ENCODE assay signal across 1 cellular context in the genomic region with DNA sequence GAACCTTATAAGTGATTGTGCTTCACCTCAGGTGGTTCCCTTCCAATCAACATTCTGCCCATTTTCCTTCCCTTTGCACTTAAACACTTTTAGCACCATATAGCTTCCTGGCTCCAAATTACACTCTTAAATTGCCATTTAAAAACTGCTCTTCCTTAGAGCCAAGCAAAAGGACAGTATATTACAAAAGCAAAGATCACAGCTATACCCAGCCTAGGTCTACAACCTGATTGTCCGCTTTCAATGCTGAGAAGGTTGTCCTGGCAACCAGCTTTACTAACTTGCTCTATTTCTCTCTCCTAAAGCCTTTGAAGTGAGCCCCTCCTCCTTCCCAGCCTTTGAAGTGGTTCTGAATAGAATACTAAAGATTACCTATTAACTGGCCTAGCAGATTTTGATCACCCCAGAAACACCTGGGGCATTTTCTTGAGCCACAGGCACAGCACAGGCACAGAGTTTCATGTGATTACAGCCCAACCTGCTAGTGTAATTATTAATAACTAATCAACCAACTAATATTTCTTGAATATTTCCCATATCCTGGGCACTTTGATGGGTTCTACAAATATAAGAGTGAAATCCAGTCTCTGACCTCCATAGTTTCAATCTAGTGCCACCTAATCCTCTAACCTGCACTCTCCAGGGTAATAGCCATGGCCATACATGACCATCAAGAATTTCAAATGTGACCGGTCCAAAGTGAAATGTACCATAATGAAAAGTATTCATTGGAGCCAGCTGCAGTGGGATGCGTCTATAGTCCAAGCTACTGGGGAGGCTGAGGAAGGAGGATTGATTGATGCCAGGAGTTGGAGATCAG.
TF ChIP-seq lines count a peak whose summit lies in the region.

No MANE protein-coding gene starts in this region.

TF ChIP-seq in HepG2, 621 proteins besides CTCF, POLR2A, EP300 and RAD21 (continued from another document and continues in another):
- TF ChIP-seq, protein P1, sequence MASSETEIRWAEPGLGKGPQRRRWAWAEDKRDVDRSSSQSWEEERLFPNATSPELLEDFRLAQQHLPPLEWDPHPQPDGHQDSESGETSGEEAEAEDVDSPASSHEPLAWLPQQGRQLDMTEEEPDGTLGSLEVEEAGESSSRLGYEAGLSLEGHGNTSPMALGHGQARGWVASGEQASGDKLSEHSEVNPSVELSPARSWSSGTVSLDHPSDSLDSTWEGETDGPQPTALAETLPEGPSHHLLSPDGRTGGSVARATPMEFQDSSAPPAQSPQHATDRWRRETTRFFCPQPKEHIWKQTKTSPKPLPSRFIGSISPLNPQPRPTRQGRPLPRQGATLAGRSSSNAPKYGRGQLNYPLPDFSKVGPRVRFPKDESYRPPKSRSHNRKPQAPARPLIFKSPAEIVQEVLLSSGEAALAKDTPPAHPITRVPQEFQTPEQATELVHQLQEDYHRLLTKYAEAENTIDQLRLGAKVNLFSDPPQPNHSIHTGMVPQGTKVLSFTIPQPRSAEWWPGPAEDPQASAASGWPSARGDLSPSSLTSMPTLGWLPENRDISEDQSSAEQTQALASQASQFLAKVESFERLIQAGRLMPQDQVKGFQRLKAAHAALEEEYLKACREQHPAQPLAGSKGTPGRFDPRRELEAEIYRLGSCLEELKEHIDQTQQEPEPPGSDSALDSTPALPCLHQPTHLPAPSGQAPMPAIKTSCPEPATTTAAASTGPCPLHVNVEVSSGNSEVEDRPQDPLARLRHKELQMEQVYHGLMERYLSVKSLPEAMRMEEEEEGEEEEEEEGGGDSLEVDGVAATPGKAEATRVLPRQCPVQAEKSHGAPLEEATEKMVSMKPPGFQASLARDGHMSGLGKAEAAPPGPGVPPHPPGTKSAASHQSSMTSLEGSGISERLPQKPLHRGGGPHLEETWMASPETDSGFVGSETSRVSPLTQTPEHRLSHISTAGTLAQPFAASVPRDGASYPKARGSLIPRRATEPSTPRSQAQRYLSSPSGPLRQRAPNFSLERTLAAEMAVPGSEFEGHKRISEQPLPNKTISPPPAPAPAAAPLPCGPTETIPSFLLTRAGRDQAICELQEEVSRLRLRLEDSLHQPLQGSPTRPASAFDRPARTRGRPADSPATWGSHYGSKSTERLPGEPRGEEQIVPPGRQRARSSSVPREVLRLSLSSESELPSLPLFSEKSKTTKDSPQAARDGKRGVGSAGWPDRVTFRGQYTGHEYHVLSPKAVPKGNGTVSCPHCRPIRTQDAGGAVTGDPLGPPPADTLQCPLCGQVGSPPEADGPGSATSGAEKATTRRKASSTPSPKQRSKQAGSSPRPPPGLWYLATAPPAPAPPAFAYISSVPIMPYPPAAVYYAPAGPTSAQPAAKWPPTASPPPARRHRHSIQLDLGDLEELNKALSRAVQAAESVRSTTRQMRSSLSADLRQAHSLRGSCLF (CRISPR knock-in tag; IDR thresholded peaks at IDR 0.05; ENCODE audit: borderline replicate concordance), result no peak
- TF ChIP-seq, protein P2, sequence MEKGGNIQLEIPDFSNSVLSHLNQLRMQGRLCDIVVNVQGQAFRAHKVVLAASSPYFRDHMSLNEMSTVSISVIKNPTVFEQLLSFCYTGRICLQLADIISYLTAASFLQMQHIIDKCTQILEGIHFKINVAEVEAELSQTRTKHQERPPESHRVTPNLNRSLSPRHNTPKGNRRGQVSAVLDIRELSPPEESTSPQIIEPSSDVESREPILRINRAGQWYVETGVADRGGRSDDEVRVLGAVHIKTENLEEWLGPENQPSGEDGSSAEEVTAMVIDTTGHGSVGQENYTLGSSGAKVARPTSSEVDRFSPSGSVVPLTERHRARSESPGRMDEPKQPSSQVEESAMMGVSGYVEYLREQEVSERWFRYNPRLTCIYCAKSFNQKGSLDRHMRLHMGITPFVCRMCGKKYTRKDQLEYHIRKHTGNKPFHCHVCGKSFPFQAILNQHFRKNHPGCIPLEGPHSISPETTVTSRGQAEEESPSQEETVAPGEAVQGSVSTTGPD (CRISPR knock-in tag; IDR thresholded peaks at IDR 0.05), result no peak
- no peak for TF ChIP-seq ZNF879 (CRISPR knock-in tag; IDR thresholded peaks at IDR 0.05)
- no peak for TF ChIP-seq ZSCAN25 (CRISPR knock-in tag; IDR thresholded peaks at IDR 0.05)
- no peak for TF ChIP-seq SPEN (CRISPR knock-in tag; IDR thresholded peaks at IDR 0.05; ENCODE audit: low read depth)
- TF ChIP-seq ZSCAN29 (CRISPR knock-in tag; conservative IDR thresholded peaks at IDR 0.05), result peak; percentile 61; the same call in 1 of the 2 replicates
- TF ChIP-seq ATM (IDR thresholded peaks at IDR 0.05; ENCODE audit: borderline replicate concordance), result no peak
- no peak for TF ChIP-seq ZNF543 (CRISPR knock-in tag; IDR thresholded peaks at IDR 0.05)
- no peak for TF ChIP-seq YEATS4 (CRISPR knock-in tag; IDR thresholded peaks at IDR 0.05; ENCODE audit: borderline replicate concordance)
- no peak; a peak in 1 of 4 replicates for TF ChIP-seq KLF16 (CRISPR knock-in tag; IDR thresholded peaks at IDR 0.05)
- 0 out of 2 replicates have a peak, but pooled peaks have one; percentile 77 for TF ChIP-seq DNMT3B (CRISPR knock-in tag; conservative IDR thresholded peaks at IDR 0.05)
- TF ChIP-seq, protein P3, sequence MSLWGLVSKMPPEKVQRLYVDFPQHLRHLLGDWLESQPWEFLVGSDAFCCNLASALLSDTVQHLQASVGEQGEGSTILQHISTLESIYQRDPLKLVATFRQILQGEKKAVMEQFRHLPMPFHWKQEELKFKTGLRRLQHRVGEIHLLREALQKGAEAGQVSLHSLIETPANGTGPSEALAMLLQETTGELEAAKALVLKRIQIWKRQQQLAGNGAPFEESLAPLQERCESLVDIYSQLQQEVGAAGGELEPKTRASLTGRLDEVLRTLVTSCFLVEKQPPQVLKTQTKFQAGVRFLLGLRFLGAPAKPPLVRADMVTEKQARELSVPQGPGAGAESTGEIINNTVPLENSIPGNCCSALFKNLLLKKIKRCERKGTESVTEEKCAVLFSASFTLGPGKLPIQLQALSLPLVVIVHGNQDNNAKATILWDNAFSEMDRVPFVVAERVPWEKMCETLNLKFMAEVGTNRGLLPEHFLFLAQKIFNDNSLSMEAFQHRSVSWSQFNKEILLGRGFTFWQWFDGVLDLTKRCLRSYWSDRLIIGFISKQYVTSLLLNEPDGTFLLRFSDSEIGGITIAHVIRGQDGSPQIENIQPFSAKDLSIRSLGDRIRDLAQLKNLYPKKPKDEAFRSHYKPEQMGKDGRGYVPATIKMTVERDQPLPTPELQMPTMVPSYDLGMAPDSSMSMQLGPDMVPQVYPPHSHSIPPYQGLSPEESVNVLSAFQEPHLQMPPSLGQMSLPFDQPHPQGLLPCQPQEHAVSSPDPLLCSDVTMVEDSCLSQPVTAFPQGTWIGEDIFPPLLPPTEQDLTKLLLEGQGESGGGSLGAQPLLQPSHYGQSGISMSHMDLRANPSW (CRISPR knock-in tag; IDR thresholded peaks at IDR 0.05; ENCODE audit: borderline replicate concordance), result no peak
- TF ChIP-seq ZNF253 (CRISPR knock-in tag; IDR thresholded peaks at IDR 0.05; ENCODE audit: borderline replicate concordance), result no peak
- 0 out of 2 replicates have a peak, but pooled peaks have one; percentile 12 for TF ChIP-seq NFYC (CRISPR knock-in tag; IDR thresholded peaks at IDR 0.05)
- TF ChIP-seq, protein P4, sequence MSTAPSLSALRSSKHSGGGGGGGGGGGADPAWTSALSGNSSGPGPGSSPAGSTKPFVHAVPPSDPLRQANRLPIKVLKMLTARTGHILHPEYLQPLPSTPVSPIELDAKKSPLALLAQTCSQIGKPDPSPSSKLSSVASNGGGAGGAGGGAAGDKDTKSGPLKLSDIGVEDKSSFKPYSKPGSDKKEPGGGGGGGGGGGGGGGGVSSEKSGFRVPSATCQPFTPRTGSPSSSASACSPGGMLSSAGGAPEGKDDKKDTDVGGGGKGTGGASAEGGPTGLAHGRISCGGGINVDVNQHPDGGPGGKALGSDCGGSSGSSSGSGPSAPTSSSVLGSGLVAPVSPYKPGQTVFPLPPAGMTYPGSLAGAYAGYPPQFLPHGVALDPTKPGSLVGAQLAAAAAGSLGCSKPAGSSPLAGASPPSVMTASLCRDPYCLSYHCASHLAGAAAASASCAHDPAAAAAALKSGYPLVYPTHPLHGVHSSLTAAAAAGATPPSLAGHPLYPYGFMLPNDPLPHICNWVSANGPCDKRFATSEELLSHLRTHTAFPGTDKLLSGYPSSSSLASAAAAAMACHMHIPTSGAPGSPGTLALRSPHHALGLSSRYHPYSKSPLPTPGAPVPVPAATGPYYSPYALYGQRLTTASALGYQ (CRISPR knock-in tag; IDR thresholded peaks at IDR 0.05), result peak; percentile 89
- peak; percentile 62; the same call in 1 of the 2 replicates for TF ChIP-seq HOXD1 (CRISPR knock-in tag; IDR thresholded peaks at IDR 0.05)
- TF ChIP-seq IKZF4 (CRISPR knock-in tag; IDR thresholded peaks at IDR 0.05; ENCODE audit: borderline replicate concordance, low read depth, not compliant biosample characterization), result no peak
- TF ChIP-seq CBX1 (IDR thresholded peaks at IDR 0.05; ENCODE audit: low read depth), result no peak
- no peak for TF ChIP-seq TP53 (CRISPR knock-in tag; conservative IDR thresholded peaks at IDR 0.05)
- no peak for TF ChIP-seq ZNF563 (CRISPR knock-in tag; IDR thresholded peaks at IDR 0.05)
- TF ChIP-seq, protein P5, sequence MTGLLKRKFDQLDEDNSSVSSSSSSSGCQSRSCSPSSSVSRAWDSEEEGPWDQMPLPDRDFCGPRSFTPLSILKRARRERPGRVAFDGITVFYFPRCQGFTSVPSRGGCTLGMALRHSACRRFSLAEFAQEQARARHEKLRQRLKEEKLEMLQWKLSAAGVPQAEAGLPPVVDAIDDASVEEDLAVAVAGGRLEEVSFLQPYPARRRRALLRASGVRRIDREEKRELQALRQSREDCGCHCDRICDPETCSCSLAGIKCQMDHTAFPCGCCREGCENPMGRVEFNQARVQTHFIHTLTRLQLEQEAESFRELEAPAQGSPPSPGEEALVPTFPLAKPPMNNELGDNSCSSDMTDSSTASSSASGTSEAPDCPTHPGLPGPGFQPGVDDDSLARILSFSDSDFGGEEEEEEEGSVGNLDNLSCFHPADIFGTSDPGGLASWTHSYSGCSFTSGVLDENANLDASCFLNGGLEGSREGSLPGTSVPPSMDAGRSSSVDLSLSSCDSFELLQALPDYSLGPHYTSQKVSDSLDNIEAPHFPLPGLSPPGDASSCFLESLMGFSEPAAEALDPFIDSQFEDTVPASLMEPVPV (CRISPR knock-in tag; IDR thresholded peaks at IDR 0.05), result peak; percentile 28; the same call in 1 of the 2 replicates
- TF ChIP-seq, protein P6, sequence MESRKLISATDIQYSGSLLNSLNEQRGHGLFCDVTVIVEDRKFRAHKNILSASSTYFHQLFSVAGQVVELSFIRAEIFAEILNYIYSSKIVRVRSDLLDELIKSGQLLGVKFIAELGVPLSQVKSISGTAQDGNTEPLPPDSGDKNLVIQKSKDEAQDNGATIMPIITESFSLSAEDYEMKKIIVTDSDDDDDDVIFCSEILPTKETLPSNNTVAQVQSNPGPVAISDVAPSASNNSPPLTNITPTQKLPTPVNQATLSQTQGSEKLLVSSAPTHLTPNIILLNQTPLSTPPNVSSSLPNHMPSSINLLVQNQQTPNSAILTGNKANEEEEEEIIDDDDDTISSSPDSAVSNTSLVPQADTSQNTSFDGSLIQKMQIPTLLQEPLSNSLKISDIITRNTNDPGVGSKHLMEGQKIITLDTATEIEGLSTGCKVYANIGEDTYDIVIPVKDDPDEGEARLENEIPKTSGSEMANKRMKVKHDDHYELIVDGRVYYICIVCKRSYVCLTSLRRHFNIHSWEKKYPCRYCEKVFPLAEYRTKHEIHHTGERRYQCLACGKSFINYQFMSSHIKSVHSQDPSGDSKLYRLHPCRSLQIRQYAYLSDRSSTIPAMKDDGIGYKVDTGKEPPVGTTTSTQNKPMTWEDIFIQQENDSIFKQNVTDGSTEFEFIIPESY (CRISPR knock-in tag; IDR thresholded peaks at IDR 0.05), result no peak
- no peak for TF ChIP-seq MAF1 (CRISPR knock-in tag; IDR thresholded peaks at IDR 0.05; ENCODE audit: borderline replicate concordance)
- no peak for TF ChIP-seq ZC3H13 (CRISPR knock-in tag; IDR thresholded peaks at IDR 0.05)
- no peak for TF ChIP-seq ZNF33A (CRISPR knock-in tag; IDR thresholded peaks at IDR 0.05; ENCODE audit: borderline replicate concordance)
- TF ChIP-seq HDAC6 (IDR thresholded peaks at IDR 0.05; ENCODE audit: low read depth, low read length), result no peak; the same call in 1 of the 2 replicates
- TF ChIP-seq NCOA1 (CRISPR knock-in tag; IDR thresholded peaks at IDR 0.05), result peak; percentile 30; the same call in 1 of the 2 replicates
- TF ChIP-seq, protein P7, sequence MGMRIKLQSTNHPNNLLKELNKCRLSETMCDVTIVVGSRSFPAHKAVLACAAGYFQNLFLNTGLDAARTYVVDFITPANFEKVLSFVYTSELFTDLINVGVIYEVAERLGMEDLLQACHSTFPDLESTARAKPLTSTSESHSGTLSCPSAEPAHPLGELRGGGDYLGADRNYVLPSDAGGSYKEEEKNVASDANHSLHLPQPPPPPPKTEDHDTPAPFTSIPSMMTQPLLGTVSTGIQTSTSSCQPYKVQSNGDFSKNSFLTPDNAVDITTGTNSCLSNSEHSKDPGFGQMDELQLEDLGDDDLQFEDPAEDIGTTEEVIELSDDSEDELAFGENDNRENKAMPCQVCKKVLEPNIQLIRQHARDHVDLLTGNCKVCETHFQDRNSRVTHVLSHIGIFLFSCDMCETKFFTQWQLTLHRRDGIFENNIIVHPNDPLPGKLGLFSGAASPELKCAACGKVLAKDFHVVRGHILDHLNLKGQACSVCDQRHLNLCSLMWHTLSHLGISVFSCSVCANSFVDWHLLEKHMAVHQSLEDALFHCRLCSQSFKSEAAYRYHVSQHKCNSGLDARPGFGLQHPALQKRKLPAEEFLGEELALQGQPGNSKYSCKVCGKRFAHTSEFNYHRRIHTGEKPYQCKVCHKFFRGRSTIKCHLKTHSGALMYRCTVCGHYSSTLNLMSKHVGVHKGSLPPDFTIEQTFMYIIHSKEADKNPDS (CRISPR knock-in tag; IDR thresholded peaks at IDR 0.05), result no peak
- TF ChIP-seq YY1 (IDR thresholded peaks at IDR 0.05; ENCODE audit: insufficient read depth, insufficient replicate concordance, low read depth, low read length), result no peak
- TF ChIP-seq CBX5 (CRISPR knock-in tag; IDR thresholded peaks at IDR 0.05; ENCODE audit: borderline replicate concordance), result no peak
- no peak for TF ChIP-seq JDP2 (CRISPR knock-in tag; IDR thresholded peaks at IDR 0.05; ENCODE audit: borderline replicate concordance)
- TF ChIP-seq, protein P8, sequence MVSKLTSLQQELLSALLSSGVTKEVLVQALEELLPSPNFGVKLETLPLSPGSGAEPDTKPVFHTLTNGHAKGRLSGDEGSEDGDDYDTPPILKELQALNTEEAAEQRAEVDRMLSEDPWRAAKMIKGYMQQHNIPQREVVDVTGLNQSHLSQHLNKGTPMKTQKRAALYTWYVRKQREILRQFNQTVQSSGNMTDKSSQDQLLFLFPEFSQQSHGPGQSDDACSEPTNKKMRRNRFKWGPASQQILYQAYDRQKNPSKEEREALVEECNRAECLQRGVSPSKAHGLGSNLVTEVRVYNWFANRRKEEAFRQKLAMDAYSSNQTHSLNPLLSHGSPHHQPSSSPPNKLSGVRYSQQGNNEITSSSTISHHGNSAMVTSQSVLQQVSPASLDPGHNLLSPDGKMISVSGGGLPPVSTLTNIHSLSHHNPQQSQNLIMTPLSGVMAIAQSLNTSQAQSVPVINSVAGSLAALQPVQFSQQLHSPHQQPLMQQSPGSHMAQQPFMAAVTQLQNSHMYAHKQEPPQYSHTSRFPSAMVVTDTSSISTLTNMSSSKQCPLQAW (CRISPR knock-in tag; IDR thresholded peaks at IDR 0.05), result peak; percentile 99
- TF ChIP-seq ZNF547 (CRISPR knock-in tag; IDR thresholded peaks at IDR 0.05), result no peak
- no peak for TF ChIP-seq SP1 (IDR thresholded peaks at IDR 0.05)
- TF ChIP-seq SP1 (CRISPR knock-in tag; IDR thresholded peaks at IDR 0.05), result peak; percentile 48
- no peak for TF ChIP-seq ZNF468 (CRISPR knock-in tag; IDR thresholded peaks at IDR 0.05)
- no peak for TF ChIP-seq ZNF225 (CRISPR knock-in tag; IDR thresholded peaks at IDR 0.05)
- TF ChIP-seq MATR3 (CRISPR knock-in tag; IDR thresholded peaks at IDR 0.05), result no peak
- TF ChIP-seq ZNF891 (CRISPR knock-in tag; IDR thresholded peaks at IDR 0.05), result no peak
